Comparison of ENCODE assay signal across 14 cellular contexts in genomic region chr4:25253072-25253447, GRCh38. TPM values are rescaled to one million over a fixed set of nuclear protein-coding genes. Genes with fewer than 3 reads are reported as not detected.
DNase-seq lines count a peak whose midpoint lies in the region; ATAC-seq and TF ChIP-seq lines count a peak whose summit lies in the region.
"Had no signal": no experiment of that assay in that cellular context is flagged by ENCODE, and none has a peak within 500 bp of the region (broad histone marks: within the 10 kb centered on the region; RNA-seq: fewer than 3 reads in every experiment).

No MANE protein-coding gene starts in this region.

- H3K4me1 ChIP-seq in RWPE2 (ENCODE audit: insufficient read depth, poor library complexity, severe bottlenecking) (no peaks in the 10 kb centered on the region), hepatocyte (ENCODE audit: insufficient read depth) (no peaks in the 10 kb centered on the region), thyroid gland (peaks cover 19 to 49% of the 10 kb centered on the region in 2 donors), gastrocnemius medialis (peaks cover 0 to 5% of the 10 kb centered on the region in 2 donors)
- H3K4me1 ChIP-seq: vagina had no signal

- no peaks in the 10 kb centered on the region for H3K9me3 Mint-ChIP-seq in activated naive CD4-positive, alpha-beta T cell treated with anti-CD3 and anti-CD28 coated beads, Interleukin-2, amount 50 U/mL, for 72 hours
- H3K9me3 Mint-ChIP-seq in activated naive CD4-positive, alpha-beta T cell treated with anti-CD3 and anti-CD28 coated beads, Interleukin-2, amount 10 ng/mL, durations not matched to agents 7 days and 5 days: peaks cover 4% of the 10 kb centered on the region

- H3K9me3 ChIP-seq in RWPE2 (ENCODE audit: severe bottlenecking): no peaks in the 10 kb centered on the region
- H3K9me3 ChIP-seq in hepatocyte (ENCODE audit: low read depth): no peaks in the 10 kb centered on the region
- H3K9me3 ChIP-seq in thyroid gland: no peaks in the 10 kb centered on the region
- no peaks in the 10 kb centered on the region for H3K9me3 ChIP-seq in gastrocnemius medialis
- H3K9me3 ChIP-seq: vagina had no signal

- H3K27me3 Mint-ChIP-seq in activated naive CD4-positive, alpha-beta T cell treated with anti-CD3 and anti-CD28 coated beads, Interleukin-2, amount 10 ng/mL, durations not matched to agents 7 days and 5 days: no peaks in the 10 kb centered on the region

- peak overlapping the region in 1 of 2 donors; percentile 20 for H3K27ac Mint-ChIP-seq in activated naive CD4-positive, alpha-beta T cell treated with anti-CD3 and anti-CD28 coated beads, Interleukin-2, amount 50 U/mL, for 72 hours
- H3K27ac Mint-ChIP-seq in activated naive CD4-positive, alpha-beta T cell treated with anti-CD3 and anti-CD28 coated beads, Interleukin-2, amount 10 ng/mL, durations not matched to agents 7 days and 5 days: no peak overlapping the region

- no peak for TF ChIP-seq CTCF in RWPE2 (IDR thresholded peaks at IDR 0.05; ENCODE audit: poor library complexity, severe bottlenecking)
- TF ChIP-seq CTCF in hepatocyte (IDR thresholded peaks at IDR 0.05; ENCODE audit: poor library complexity): no peak
- no peak for TF ChIP-seq CTCF in thyroid gland (IDR thresholded peaks at IDR 0.05)
- TF ChIP-seq CTCF in gastrocnemius medialis (IDR thresholded peaks at IDR 0.05 in 4 of 5, conservative IDR thresholded peaks at IDR 0.05 in 1 of 5): no peak

- CTCF ChIA-PET in activated naive CD4-positive, alpha-beta T cell treated with anti-CD3 and anti-CD28 coated beads, Interleukin-2, amount 10 ng/mL, durations not matched to agents 7 days and 5 days (lab: Charles Lee): interaction anchor here (1.1 kb wide), 1 partner anchor 14 kb away, joined by 4 read pairs; no protein-coding TSS in a partner anchor

- H3K36me3 ChIP-seq in RWPE2 (ENCODE audit: low read depth): peaks cover 33% of the 10 kb centered on the region
- no peaks in the 10 kb centered on the region for H3K36me3 ChIP-seq in hepatocyte (replicated peaks; ENCODE audit: insufficient read depth, low read depth)
- H3K36me3 ChIP-seq in thyroid gland: peaks cover 6 to 10% of the 10 kb centered on the region in 2 donors
- peaks cover 0 to 12% of the 10 kb centered on the region in 2 donors for H3K36me3 ChIP-seq in gastrocnemius medialis

- no peaks in the 10 kb centered on the region for H3K9me2 ChIP-seq in hepatocyte (replicated peaks; ENCODE audit: insufficient read depth)

- no peaks in the 10 kb centered on the region for H4K20me1 ChIP-seq in hepatocyte (ENCODE audit: insufficient read depth, poor library complexity, severe bottlenecking)

- peaks cover 55% of the 10 kb centered on the region for H3K79me2 ChIP-seq in hepatocyte

- 49% methylated on average over 2 of the region's 2 CpGs for WGBS in hepatocyte (ENCODE audit: low lambda C conversion rate, missing lambda C conversion rate)
- WGBS in thyroid gland, 2 donors: 10 to 12% methylated on average over 2 of the region's 2 CpGs

- peak; percentile 57 to 73 for ATAC-seq in activated naive CD4-positive, alpha-beta T cell treated with anti-CD3 and anti-CD28 coated beads, Interleukin-2, amount 50 U/mL, for 72 hours
- ATAC-seq in RWPE2 (ENCODE audit: low read depth): peak; percentile 36; the same call in 1 of the 3 replicates
- ATAC-seq in gastrocnemius medialis: no peak
- no peak for ATAC-seq in HG02798 (IDR thresholded peaks at IDR 0.05; ENCODE audit: poor library complexity, unreplicated experiment)

- peaks cover 0 to 11% of the 10 kb centered on the region in 2 donors for H3K36me3 Mint-ChIP-seq in activated naive CD4-positive, alpha-beta T cell treated with anti-CD3 and anti-CD28 coated beads, Interleukin-2, amount 50 U/mL, for 72 hours
- H3K36me3 Mint-ChIP-seq in activated naive CD4-positive, alpha-beta T cell treated with anti-CD3 and anti-CD28 coated beads, Interleukin-2, amount 10 ng/mL, durations not matched to agents 7 days and 5 days: peaks cover 33% of the 10 kb centered on the region

- TF ChIP-seq POLR2A in thyroid gland (IDR thresholded peaks at IDR 0.05) (no peak), gastrocnemius medialis (IDR thresholded peaks at IDR 0.05) (no peak)

- intact Hi-C loops in thyroid gland (cut with DNase I): no loop called here
- intact Hi-C loops in gastrocnemius medialis (cut with DNase I; ENCODE audit: low total_unique reads): no loop called here

- H3K27me3 ChIP-seq in RWPE2 (ENCODE audit: insufficient read depth, poor library complexity, severe bottlenecking): no peaks in the 10 kb centered on the region
- H3K27me3 ChIP-seq in hepatocyte: no peaks in the 10 kb centered on the region
- no peaks in the 10 kb centered on the region for H3K27me3 ChIP-seq in thyroid gland
- no peaks in the 10 kb centered on the region for H3K27me3 ChIP-seq in gastrocnemius medialis
- H3K27me3 ChIP-seq: vagina had no signal

- H3K27ac ChIP-seq in RWPE2 (ENCODE audit: poor library complexity, severe bottlenecking) (no peak overlapping the region), hepatocyte (peak overlapping the region; percentile 14), thyroid gland (peak overlapping the region; percentile 89 to 96 (median 92)), gastrocnemius medialis (no peak overlapping the region)
- H3K27ac ChIP-seq: vagina had no signal

- DNase-seq in activated naive CD4-positive, alpha-beta T cell treated with anti-CD3 and anti-CD28 coated beads, Interleukin-2, amount 50 U/mL, for 72 hours (ENCODE audit: low spot score in 2 of 2): no peak
- no peak for DNase-seq in activated naive CD4-positive, alpha-beta T cell treated with anti-CD3 and anti-CD28 coated beads, Interleukin-2, amount 10 ng/mL, durations not matched to agents 7 days and 5 days
- no peak for DNase-seq in RWPE2 (ENCODE audit: low spot score)
- DNase-seq in hepatocyte (ENCODE audit: low spot score): no peak
- no peak for DNase-seq in thyroid gland
- DNase-seq in gastrocnemius medialis: no peak
- DNase-seq in activated effector memory CD4-positive, alpha-beta T cell treated with anti-CD3 and anti-CD28 coated beads, Interleukin-2, amount 50 U/mL, for 16 hours: no peak
- DNase-seq: activated CD4-positive, CD25-positive, alpha-beta regulatory T cell; NCI-H1105 treated with DMSO at 0.1 percent for 48 hours; NCI-H526; stimulated activated CD4-positive, alpha-beta T cell treated with anti-CD3 and anti-CD28 coated beads, Interleukin-12 subunit alpha, Interleukin-12 subunit beta, amount 100 ng/mL, for 4 hours had no signal

- H3K4me3 Mint-ChIP-seq in activated naive CD4-positive, alpha-beta T cell treated with anti-CD3 and anti-CD28 coated beads, Interleukin-2, amount 10 ng/mL, durations not matched to agents 7 days and 5 days: no peak overlapping the region
- H3K4me3 Mint-ChIP-seq: neural crest cell had no signal

- no peak overlapping the region for H3K4me2 ChIP-seq in hepatocyte

- H3K4me1 Mint-ChIP-seq in activated naive CD4-positive, alpha-beta T cell treated with anti-CD3 and anti-CD28 coated beads, Interleukin-2, amount 10 ng/mL, durations not matched to agents 7 days and 5 days: peaks cover 29% of the 10 kb centered on the region
- H3K4me1 Mint-ChIP-seq: neural crest cell had no signal

- in situ Hi-C loops in gastrocnemius medialis (cut with MboI; ENCODE audit: low sequenced_read_pairs in 4 of 4): no loop called here

- H3K4me3 ChIP-seq in RWPE2 (ENCODE audit: severe bottlenecking) (no peak overlapping the region), hepatocyte (no peak overlapping the region), thyroid gland (replicated peaks in 1 of 3) (no peak overlapping the region), gastrocnemius medialis (no peak overlapping the region)
- H3K4me3 ChIP-seq: vagina had no signal

- H2AFZ ChIP-seq in hepatocyte: no peak overlapping the region

RNA-seq across cellular contexts. Expression of gene PI4K2B, which starts 19.2 kb away (rescaled TPM):
- 10 to 100 TPM; 34.5 to 44.6 TPM for total RNA-seq in activated naive CD4-positive, alpha-beta T cell treated with anti-CD3 and anti-CD28 coated beads, Interleukin-2, amount 50 U/mL, for 72 hours
- total RNA-seq in hepatocyte (41.4 and 44.1 TPM in 2 replicates), thyroid gland (10 to 100 TPM; 34.3 to 53.7 (median 49.1) TPM), gastrocnemius medialis (1 to 10 TPM in 3 of 4 donors, under 1 TPM in 1; 0.92 to 3.6 (median 3.0) TPM)
- 11.8 and 12.6 TPM in 2 replicates for polyA plus RNA-seq in hepatocyte

RNA-seq across cellular contexts. Expression of gene ZCCHC4, which starts 59.5 kb away (rescaled TPM):
- total RNA-seq in activated naive CD4-positive, alpha-beta T cell treated with anti-CD3 and anti-CD28 coated beads, Interleukin-2, amount 50 U/mL, for 72 hours: 10 to 100 TPM; 15.2 to 15.3 TPM
- 9.1 and 13.0 TPM in 2 replicates for total RNA-seq in hepatocyte
- 3.9 and 4.7 TPM in 2 replicates for polyA plus RNA-seq in hepatocyte
- total RNA-seq in thyroid gland: 10 to 100 TPM in 3 of 4 donors, 1 to 10 TPM in 1; 9.3 to 19.5 (median 13.4) TPM
- total RNA-seq in gastrocnemius medialis: 10 to 100 TPM in 3 of 4 donors, 1 to 10 TPM in 1; 6.9 to 14.2 (median 12.4) TPM

Comparison
In these comparisons a context has a peak if more than half of its experiments do, and no peak if none do; other contexts are left out.
1. ATAC-seq: peak in activated naive CD4-positive, alpha-beta T cell treated with anti-CD3 and anti-CD28 coated beads, Interleukin-2, amount 50 U/mL, for 72 hours (2 of 2) and RWPE2 (single experiment); none in gastrocnemius medialis (0 of 2) and HG02798 (single experiment).
2. H3K27ac ChIP-seq: peak in hepatocyte (single experiment) and thyroid gland (3 of 3); none in RWPE2 (single experiment) and gastrocnemius medialis (0 of 4).